Comparison of ENCODE assay signal across 8 cellular contexts in the genomic region with DNA sequence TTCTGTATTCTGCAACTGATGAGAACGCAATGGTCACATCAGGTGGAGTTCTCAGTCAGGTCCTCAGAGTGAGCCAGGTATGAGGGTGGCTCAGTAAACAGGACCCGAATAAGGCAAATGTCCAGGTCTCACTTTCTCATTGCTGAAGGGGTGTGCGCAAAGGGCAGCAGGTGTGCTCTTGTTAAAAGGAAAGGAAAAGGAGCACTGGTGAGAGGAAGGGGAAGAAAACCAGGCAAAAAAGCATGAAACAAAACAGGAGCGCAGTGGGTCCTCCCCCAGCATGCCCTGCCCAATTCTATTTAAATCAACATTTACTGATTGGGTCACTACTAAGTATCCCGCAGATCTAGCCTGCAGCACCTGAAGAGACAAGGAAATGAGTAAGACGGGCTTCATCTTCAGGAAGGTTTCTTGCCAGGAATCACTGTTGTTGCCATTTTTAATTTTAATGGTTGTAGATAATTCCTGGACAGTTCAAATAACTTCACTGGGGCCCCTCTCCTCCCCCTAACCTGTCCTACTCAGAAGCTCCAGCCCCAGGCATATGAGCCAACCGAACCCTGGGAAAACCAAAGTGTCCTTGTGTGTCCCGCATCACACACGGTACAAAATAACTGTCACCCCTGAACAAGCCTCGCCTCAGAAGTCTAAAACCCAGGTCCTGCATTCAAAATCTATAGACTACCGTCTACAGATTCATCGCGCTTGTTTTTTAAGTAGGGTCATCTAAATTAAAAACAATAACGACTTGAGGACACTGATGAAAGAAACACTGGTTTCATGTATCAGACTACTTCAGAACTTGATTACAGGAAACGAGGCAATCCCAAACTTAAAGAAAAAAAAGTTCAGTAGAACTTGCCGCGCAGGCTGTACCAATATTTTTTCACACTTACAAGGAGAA. TPM values are rescaled to one million over a fixed set of nuclear protein-coding genes. Genes with fewer than 3 reads are reported as not detected.
DNase-seq lines count a peak whose midpoint lies in the region; ATAC-seq, FAIRE-seq and TF ChIP-seq lines count a peak whose summit lies in the region.

No MANE protein-coding gene starts in this region.

- H3K9me3 ChIP-seq in esophagus (ENCODE audit: control insufficient read depth in 2 of 2, insufficient read depth in 1 of 2, low read depth in 1 of 2, low read length in 1 of 2): no peaks in the 10 kb centered on the region
- no peaks in the 10 kb centered on the region for H3K9me3 ChIP-seq in neutrophil

- no peak for TF ChIP-seq POLR2A in H54 (IDR thresholded peaks at IDR 0.05; ENCODE audit: low read depth, low read length)

- H3K4me3 ChIP-seq in esophagus (ENCODE audit: low read depth in 1 of 2, low read length in 2 of 2) (peak overlapping the region; percentile 63 to 74), neutrophil (ENCODE audit: low read depth in 1 of 2, low read length in 1 of 2) (peak overlapping the region; percentile 88 to 92)

- whole genome bisulfite sequencing in esophagus, 2 donors: 9 to 10% methylated on average over 17 of the region's 17 CpGs

- no peak for ATAC-seq in HG02678 (IDR thresholded peaks at IDR 0.05; ENCODE audit: unreplicated experiment)
- no peak for ATAC-seq in HG02981 (IDR thresholded peaks at IDR 0.05; ENCODE audit: unreplicated experiment)

- no peak for TF ChIP-seq CTCF in neutrophil (IDR thresholded peaks at IDR 0.05)

- H3K27me3 ChIP-seq in esophagus (ENCODE audit: control insufficient read depth in 1 of 2, insufficient read depth in 2 of 2, low read length in 2 of 2): no peaks in the 10 kb centered on the region
- H3K27me3 ChIP-seq in neutrophil: no peaks in the 10 kb centered on the region

- H3K27ac ChIP-seq in esophagus (ENCODE audit: low read depth in 2 of 2, low read length in 1 of 2) (peak overlapping the region; percentile 80 to 93), neutrophil (peak overlapping the region; percentile 91)

- H3K4me1 ChIP-seq in esophagus (ENCODE audit: control insufficient read depth in 2 of 2, insufficient read depth in 2 of 2, low read length in 1 of 2) (peaks cover 0 to 5% of the 10 kb centered on the region in 2 donors), neutrophil (ENCODE audit: control insufficient read depth in 1 of 2, insufficient read depth in 1 of 2, low read depth in 1 of 2, low read length in 1 of 2) (peaks cover 50 to 60% of the 10 kb centered on the region in 2 experiments)

- peaks cover 0 to 2% of the 10 kb centered on the region in 2 donors for H3K36me3 ChIP-seq in esophagus (ENCODE audit: control insufficient read depth in 2 of 2, insufficient read depth in 2 of 2, low read length in 1 of 2)
- H3K36me3 ChIP-seq in neutrophil: no peaks in the 10 kb centered on the region

- peak; percentile 70 for FAIRE-seq in H54 (lab: Jason Lieb, UNC)

- DNase-seq in GM04503 (ENCODE audit: low read depth): peak; percentile 12
- peak; percentile 27 for DNase-seq in H54 (ENCODE audit: insufficient read length, low spot score)
- DNase-seq in RPMI7951 (ENCODE audit: low read depth): peak; percentile 58
- no peak for DNase-seq in stimulated activated CD4-positive, alpha-beta T cell treated with anti-CD3 and anti-CD28 coated beads, Interleukin-4, amount 100 ng/mL, for 24 hours

RNA-seq across cellular contexts. Expression of gene MBOAT1, which starts 1.0 kb away (rescaled TPM):
- total RNA-seq in RPMI7951 (2014; rRNA removed; shearing (Covaris generic)): 18.3 and 20.5 TPM in 2 replicates
- 1 to 10 TPM; 5.9 to 6.6 TPM for polyA plus RNA-seq in esophagus
